ENCODE assay signal across 1 cellular context in the genomic region with DNA sequence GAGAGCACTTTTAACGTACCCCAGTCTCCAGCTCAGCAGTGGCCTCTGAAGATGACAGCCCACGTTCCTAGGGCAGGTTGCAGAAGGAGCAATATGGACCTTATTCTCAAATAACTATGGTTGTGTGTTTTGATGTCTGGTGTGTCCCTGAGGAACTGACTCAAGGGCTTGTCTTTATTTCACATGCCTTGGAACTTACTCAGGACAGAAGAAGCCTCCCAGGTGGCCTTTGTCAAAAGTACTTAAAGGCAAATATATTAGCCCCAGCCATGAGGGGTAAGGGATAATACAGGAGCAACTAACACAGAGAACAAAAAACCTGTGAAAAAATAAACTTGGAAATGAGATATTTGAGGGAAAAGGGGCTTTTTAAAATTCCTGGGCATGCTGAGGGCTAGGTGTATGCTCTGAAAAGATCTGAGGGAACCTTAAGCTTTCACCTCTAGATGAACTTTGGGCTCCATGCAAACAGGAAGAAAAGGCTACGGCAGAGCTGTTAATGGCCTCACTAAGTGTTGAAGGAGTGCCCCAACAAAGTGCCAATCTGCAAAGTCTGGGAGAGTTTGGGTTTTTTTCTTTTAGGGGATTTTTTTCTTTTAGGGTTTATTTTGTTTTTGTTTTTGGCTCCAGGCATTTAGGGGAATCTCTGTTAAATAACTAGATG.
TF ChIP-seq lines count a peak whose summit lies in the region.

No MANE protein-coding gene starts in this region.

TF ChIP-seq in IMR-90, 13 proteins besides CTCF, POLR2A, EP300 and RAD21:
- TF ChIP-seq MXI1 (IDR thresholded peaks at IDR 0.05; ENCODE audit: borderline replicate concordance, low read depth, low read length) (no peak), CEBPB (IDR thresholded peaks at IDR 0.05; ENCODE audit: low read depth, low read length) (no peak), MAFK (IDR thresholded peaks at IDR 0.05; ENCODE audit: low read depth, low read length) (no peak), NFE2L2 (IDR thresholded peaks at IDR 0.05; ENCODE audit: low read depth, low read length) (no peak), SMC3 (IDR thresholded peaks at IDR 0.05; ENCODE audit: low read depth, low read length) (no peak), RCOR1 (IDR thresholded peaks at IDR 0.05; ENCODE audit: insufficient replicate concordance, low read length) (no peak), USF2 (IDR thresholded peaks at IDR 0.05; ENCODE audit: low read depth, low read length) (no peak), RFX5 (IDR thresholded peaks at IDR 0.05; ENCODE audit: low read depth, low read length) (no peak), BHLHE40 (IDR thresholded peaks at IDR 0.05; ENCODE audit: low read depth, low read length) (no peak), MAZ (IDR thresholded peaks at IDR 0.05; ENCODE audit: borderline replicate concordance, low read depth, low read length) (no peak), FOS (IDR thresholded peaks at IDR 0.05; ENCODE audit: low read depth, low read length) (no peak)
- TF ChIP-seq, protein P1, sequence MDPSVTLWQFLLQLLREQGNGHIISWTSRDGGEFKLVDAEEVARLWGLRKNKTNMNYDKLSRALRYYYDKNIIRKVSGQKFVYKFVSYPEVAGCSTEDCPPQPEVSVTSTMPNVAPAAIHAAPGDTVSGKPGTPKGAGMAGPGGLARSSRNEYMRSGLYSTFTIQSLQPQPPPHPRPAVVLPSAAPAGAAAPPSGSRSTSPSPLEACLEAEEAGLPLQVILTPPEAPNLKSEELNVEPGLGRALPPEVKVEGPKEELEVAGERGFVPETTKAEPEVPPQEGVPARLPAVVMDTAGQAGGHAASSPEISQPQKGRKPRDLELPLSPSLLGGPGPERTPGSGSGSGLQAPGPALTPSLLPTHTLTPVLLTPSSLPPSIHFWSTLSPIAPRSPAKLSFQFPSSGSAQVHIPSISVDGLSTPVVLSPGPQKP (IDR thresholded peaks at IDR 0.05; ENCODE audit: borderline replicate concordance, low read depth, low read length), result no peak
